ENCODE assay signal across 8 cellular contexts in the genomic region with DNA sequence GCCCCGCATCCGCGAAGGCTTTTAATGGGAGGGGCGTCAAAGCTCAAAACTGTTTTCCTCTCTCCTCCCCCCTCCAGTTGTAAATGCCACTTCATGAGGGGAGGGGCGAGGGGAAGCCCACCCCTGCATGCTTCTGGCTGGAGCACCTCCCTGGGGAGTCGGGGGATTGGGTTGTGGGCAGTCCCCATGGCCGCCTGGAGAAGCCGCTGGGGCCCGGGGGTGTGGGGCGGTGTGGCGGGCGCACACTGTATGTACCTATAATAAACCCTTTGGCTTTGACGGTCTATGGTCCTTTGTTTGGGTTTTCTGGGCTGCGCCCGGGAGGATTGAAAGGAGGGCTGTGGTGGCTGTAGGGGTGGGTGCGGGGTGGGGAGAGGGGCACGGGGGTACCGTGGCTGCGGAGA. TPM values are rescaled to one million over a fixed set of nuclear protein-coding genes. Genes with fewer than 3 reads are reported as not detected.
DNase-seq lines count a peak whose midpoint lies in the region; ATAC-seq, FAIRE-seq and TF ChIP-seq lines count a peak whose summit lies in the region.

No MANE protein-coding gene starts in this region.

- peak; percentile 48 for ATAC-seq in activated naive CD8-positive, alpha-beta T cell treated with anti-CD3 and anti-CD28 coated beads, Interleukin-2, amount 10 ng/mL, durations not matched to agents 7 days and 5 days (ENCODE audit: low read depth)

- H3K9ac ChIP-seq in HUES64 (ENCODE audit: low read depth, low read length) (peak overlapping the region; percentile 60), kidney (ENCODE audit: low read length in 2 of 2) (no peak overlapping the region)

- POLR2A ChIA-PET in activated naive CD8-positive, alpha-beta T cell treated with anti-CD3 and anti-CD28 coated beads, Interleukin-2, amount 10 ng/mL, durations not matched to agents 7 days and 5 days (lab: Charles Lee), result interaction anchor here (0.7 kb wide), 1 partner anchor 29 kb away, joined by 4 read pairs; no protein-coding TSS in a partner anchor

- intact Hi-C loops in kidney (cut with DNase I), result no loop called here
- intact Hi-C loops in tibial artery (cut with DNase I; ENCODE audit: low total_unique reads), result no loop called here

- H3K27ac Mint-ChIP-seq in activated naive CD8-positive, alpha-beta T cell treated with anti-CD3 and anti-CD28 coated beads, Interleukin-2, amount 10 ng/mL, durations not matched to agents 7 days and 5 days, result peak overlapping the region; percentile 83

- H3K27me3 ChIP-seq in HUES64 (ENCODE audit: insufficient read depth, low read length) (no peaks in the 10 kb centered on the region; the same call in 1 of the 2 replicates), tibial artery (no peaks in the 10 kb centered on the region)

- DNase-seq in stimulated activated CD4-positive, alpha-beta T cell treated with anti-CD3 and anti-CD28 coated beads, Interleukin-15, amount 100 ng/mL, for 24 hours, result peak; percentile 42
- no peak for DNase-seq in stimulated activated CD4-positive, alpha-beta T cell treated with anti-CD3 and anti-CD28 coated beads, Interleukin-12 subunit alpha, Interleukin-12 subunit beta, amount 100 ng/mL, for 4 hours
- peak; percentile 67 for DNase-seq in activated naive CD8-positive, alpha-beta T cell treated with anti-CD3 and anti-CD28 coated beads, Interleukin-2, amount 10 ng/mL, durations not matched to agents 7 days and 5 days
- DNase-seq in kidney (no peak), tibial artery (no peak), GOT3 (lab: John Stamatoyannopoulos, UW) (no peak), NCI-H1694 (lab: John Stamatoyannopoulos, UW) (no peak)

- H3K9me3 ChIP-seq in HUES64 (ENCODE audit: insufficient read depth, low read depth, low read length) (no peaks in the 10 kb centered on the region), kidney (ENCODE audit: control insufficient read depth in 1 of 2, low read length in 2 of 2) (no peaks in the 10 kb centered on the region), tibial artery (no peaks in the 10 kb centered on the region)

- H3K36me3 Mint-ChIP-seq in activated naive CD8-positive, alpha-beta T cell treated with anti-CD3 and anti-CD28 coated beads, Interleukin-2, amount 10 ng/mL, durations not matched to agents 7 days and 5 days, result peaks cover 5% of the 10 kb centered on the region

- H3K4me3 ChIP-seq in HUES64 (ENCODE audit: low read length) (peak overlapping the region; percentile 82), kidney (ENCODE audit: low read length in 2 of 2) (peak overlapping the region; percentile 92 to 93), tibial artery (peak overlapping the region; percentile 78 to 82)

- no peaks in the 10 kb centered on the region for H3K4me1 ChIP-seq in HUES64 (ENCODE audit: insufficient read depth, low read length)
- H3K4me1 ChIP-seq in kidney (ENCODE audit: control insufficient read depth in 1 of 2, insufficient read depth in 1 of 2, low read depth in 1 of 2, low read length in 2 of 2), result peaks cover 0 to 9% of the 10 kb centered on the region in 2 donors
- peaks cover 0 to 20% (median 11%) of the 10 kb centered on the region in 4 donors for H3K4me1 ChIP-seq in tibial artery

- TF ChIP-seq CTCF in kidney (IDR thresholded peaks at IDR 0.05; ENCODE audit: borderline replicate concordance, extremely low read depth, insufficient read depth) (no peak), tibial artery (IDR thresholded peaks at IDR 0.05) (no peak)

- H3K4me1 Mint-ChIP-seq in activated naive CD8-positive, alpha-beta T cell treated with anti-CD3 and anti-CD28 coated beads, Interleukin-2, amount 10 ng/mL, durations not matched to agents 7 days and 5 days, result peaks cover 13% of the 10 kb centered on the region

- FAIRE-seq in kidney (lab: Jason Lieb, UNC), result no peak

- no peaks in the 10 kb centered on the region for H3K27me3 Mint-ChIP-seq in activated naive CD8-positive, alpha-beta T cell treated with anti-CD3 and anti-CD28 coated beads, Interleukin-2, amount 10 ng/mL, durations not matched to agents 7 days and 5 days

- H3K9me3 Mint-ChIP-seq in activated naive CD8-positive, alpha-beta T cell treated with anti-CD3 and anti-CD28 coated beads, Interleukin-2, amount 10 ng/mL, durations not matched to agents 7 days and 5 days, result no peaks in the 10 kb centered on the region

- 1% methylated on average over 12 of the region's 19 CpGs for WGBS in HUES64

- H3K36me3 ChIP-seq in HUES64 (ENCODE audit: insufficient read depth, low read length), result peaks cover 18% of the 10 kb centered on the region
- peaks cover 0 to 6% of the 10 kb centered on the region in 2 donors for H3K36me3 ChIP-seq in kidney (ENCODE audit: control insufficient read depth in 1 of 2, insufficient read depth in 2 of 2, low read length in 2 of 2)
- peaks cover 10 to 17% (median 11%) of the 10 kb centered on the region in 3 donors for H3K36me3 ChIP-seq in tibial artery

- peak overlapping the region; percentile 89 for H3K4me3 Mint-ChIP-seq in activated naive CD8-positive, alpha-beta T cell treated with anti-CD3 and anti-CD28 coated beads, Interleukin-2, amount 10 ng/mL, durations not matched to agents 7 days and 5 days

- H3K27ac ChIP-seq in HUES64 (ENCODE audit: low read depth, low read length) (no peak overlapping the region), kidney (ENCODE audit: low read depth in 2 of 2, low read length in 2 of 2) (no peak overlapping the region), tibial artery (peak overlapping the region; percentile 75 to 81)

RNA-seq across cellular contexts. Expression of gene SHKBP1, which starts 0.5 kb away (rescaled TPM):
- 48.2 TPM for polyA plus RNA-seq in HUES64 (2013, experiment 1 of 2)
- 72.7 TPM for polyA plus RNA-seq in HUES64 (2013, experiment 2 of 2)
- 100 to 1,000 TPM; 139 to 140 TPM for total RNA-seq in activated naive CD8-positive, alpha-beta T cell treated with anti-CD3 and anti-CD28 coated beads, Interleukin-2, amount 10 ng/mL, durations not matched to agents 7 days and 5 days
- total RNA-seq in kidney, result 69.6 TPM
- polyA plus RNA-seq in kidney (ENCODE audit: insufficient read depth, low read depth, low replicate concordance), result 91.3 TPM

RNA-seq across cellular contexts. Expression of gene LTBP4, which starts 25.0 kb away (rescaled TPM):
- polyA plus RNA-seq in HUES64 (2013, experiment 1 of 2), result 46.5 TPM
- polyA plus RNA-seq in HUES64 (2013, experiment 2 of 2), result 64.4 TPM
- 10 to 100 TPM; 83.3 to 94.0 TPM for total RNA-seq in activated naive CD8-positive, alpha-beta T cell treated with anti-CD3 and anti-CD28 coated beads, Interleukin-2, amount 10 ng/mL, durations not matched to agents 7 days and 5 days
- total RNA-seq in kidney, result 155 TPM
- 52.1 TPM for polyA plus RNA-seq in kidney (ENCODE audit: insufficient read depth, low read depth, low replicate concordance)

Comparison
In these comparisons a context has a peak if more than half of its experiments do, and no peak if none do; other contexts are left out.
1. DNase-seq: peak in stimulated activated CD4-positive, alpha-beta T cell treated with anti-CD3 and anti-CD28 coated beads, Interleukin-15, amount 100 ng/mL, for 24 hours (single experiment) and activated naive CD8-positive, alpha-beta T cell treated with anti-CD3 and anti-CD28 coated beads, Interleukin-2, amount 10 ng/mL, durations not matched to agents 7 days and 5 days (single experiment); none in stimulated activated CD4-positive, alpha-beta T cell treated with anti-CD3 and anti-CD28 coated beads, Interleukin-12 subunit alpha, Interleukin-12 subunit beta, amount 100 ng/mL, for 4 hours (single experiment), kidney (single experiment), tibial artery (0 of 2), GOT3 (single experiment) and NCI-H1694 (single experiment).
2. H3K27ac ChIP-seq: peak in tibial artery (2 of 2); none in HUES64 (single experiment) and kidney (0 of 2).
3. Peak in every context shown above with its lines, with median percentiles within 50 percentile points of each other: H3K4me3 ChIP-seq.